16 cellular contexts compared by ENCODE assay signal in genomic region chr3:166844329-166844728, GRCh38.
DNase-seq lines count a peak whose midpoint lies in the region; ATAC-seq and TF ChIP-seq lines count a peak whose summit lies in the region.
"Had no signal": no experiment of that assay in that cellular context is flagged by ENCODE, and none has a peak within 500 bp of the region (broad histone marks: within the 10 kb centered on the region; RNA-seq: fewer than 3 reads in every experiment).

No MANE protein-coding gene starts in this region.

- intact Hi-C loops in PC-3 (cut with micrococcal nuclease): no loop called here
- intact Hi-C loops in activated naive CD4-positive, alpha-beta T cell treated with anti-CD3 and anti-CD28 coated beads for 36 hours (cut with micrococcal nuclease): no loop called here

- no peaks in the 10 kb centered on the region for H3K9me3 ChIP-seq in PC-3 (ENCODE audit: low read length)
- no peaks in the 10 kb centered on the region for H3K9me3 ChIP-seq in osteoblast (ENCODE audit: low read depth, low read length)
- H3K9me3 ChIP-seq: HAP-1 had no signal

- H3K27me3 Mint-ChIP-seq in activated naive CD4-positive, alpha-beta T cell treated with anti-CD3 and anti-CD28 coated beads for 36 hours (ENCODE audit: low read depth): no peaks in the 10 kb centered on the region
- H3K27me3 Mint-ChIP-seq: CD4-positive, alpha-beta memory T cell had no signal

- H3K4me1 ChIP-seq in PC-3 (ENCODE audit: insufficient read depth, low read length): no peaks in the 10 kb centered on the region
- H3K4me1 ChIP-seq in osteoblast (ENCODE audit: insufficient read depth, low read length): no peaks in the 10 kb centered on the region
- H3K4me1 ChIP-seq: HAP-1 had no signal

- H3K9ac ChIP-seq in PC-3 (ENCODE audit: low read length): no peak overlapping the region

- H3K36me3 ChIP-seq in PC-3 (ENCODE audit: low read depth, low read length): no peaks in the 10 kb centered on the region
- H3K36me3 ChIP-seq in osteoblast (ENCODE audit: insufficient read depth, low read length): no peaks in the 10 kb centered on the region
- H3K36me3 ChIP-seq: HAP-1 had no signal

- H3K4me2 ChIP-seq in PC-3 (ENCODE audit: low read length) (no peak overlapping the region), osteoblast (ENCODE audit: insufficient read depth, low read length) (no peak overlapping the region)

- H3F3A ChIP-seq in PC-3 (ENCODE audit: low read length, unreplicated experiment): no peaks in the 10 kb centered on the region

- H3K36me3 Mint-ChIP-seq in activated naive CD4-positive, alpha-beta T cell treated with anti-CD3 and anti-CD28 coated beads for 36 hours (ENCODE audit: low read depth): no peaks in the 10 kb centered on the region
- H3K36me3 Mint-ChIP-seq: CD4-positive, alpha-beta memory T cell had no signal

- H3K4me1 Mint-ChIP-seq in activated naive CD4-positive, alpha-beta T cell treated with anti-CD3 and anti-CD28 coated beads for 36 hours (ENCODE audit: low read depth): no peaks in the 10 kb centered on the region
- H3K4me1 Mint-ChIP-seq: CD4-positive, alpha-beta memory T cell had no signal

- H4K20me1 ChIP-seq in PC-3 (ENCODE audit: low read length): no peaks in the 10 kb centered on the region
- H4K20me1 ChIP-seq in osteoblast (ENCODE audit: insufficient read depth, low read length): no peaks in the 10 kb centered on the region

- peaks cover 12% of the 10 kb centered on the region for H3K9me3 Mint-ChIP-seq in activated naive CD4-positive, alpha-beta T cell treated with anti-CD3 and anti-CD28 coated beads for 36 hours

- no peak for ATAC-seq in PC-3

- BruUV-seq in PC-3 (replicated peaks; lab: Mats Ljungman, UMichigan): no TSS peak

- H3K79me2 ChIP-seq in PC-3 (ENCODE audit: low read length): no peaks in the 10 kb centered on the region
- H3K79me2 ChIP-seq in osteoblast (ENCODE audit: insufficient read depth, low read length): no peaks in the 10 kb centered on the region

- no peak overlapping the region for H3K27ac Mint-ChIP-seq in activated naive CD4-positive, alpha-beta T cell treated with anti-CD3 and anti-CD28 coated beads for 36 hours
- H3K27ac Mint-ChIP-seq: HFFc6 had no signal

- POLR2A ChIA-PET in PC-3 (lab: Charles Lee; ENCODE audit: unreplicated experiment): no interaction called here

- no peak overlapping the region for H3K4me3 Mint-ChIP-seq in activated naive CD4-positive, alpha-beta T cell treated with anti-CD3 and anti-CD28 coated beads for 36 hours
- H3K4me3 Mint-ChIP-seq: CD4-positive, alpha-beta memory T cell; HFFc6 had no signal

- H2AFZ ChIP-seq in PC-3 (ENCODE audit: low read length) (no peak overlapping the region), osteoblast (ENCODE audit: low read length) (no peak overlapping the region)

- no peaks in the 10 kb centered on the region for H3K9me2 ChIP-seq in PC-3 (replicated peaks; ENCODE audit: low read length)

- DNase-seq in HuH-7.5 (ENCODE audit: low spot score) (peak; percentile 3), PC-3 (peak; percentile 17), osteoblast (ENCODE audit: insufficient read length, low spot score, missing footprints) (peak; percentile 15), NCI-H1048 (lab: John Stamatoyannopoulos, UW) (no peak)
- no peak for DNase-seq in activated naive CD4-positive, alpha-beta T cell treated with anti-CD3 and anti-CD28 coated beads for 36 hours
- DNase-seq in effector CD4-positive, alpha-beta T cell: no peak
- DNase-seq: C1 segment of cervical spinal cord; Calu3; CD4-positive, alpha-beta memory T cell; COR-L47; DMS53; DMS79 treated with DMSO at 0.1 percent for 48 hours; GF-D8; GOT3; HFFc6 had no signal

- H3K4me3 ChIP-seq in PC-3 (ENCODE audit: low read length) (no peak overlapping the region), osteoblast (ENCODE audit: insufficient read depth, low read length) (no peak overlapping the region)
- H3K4me3 ChIP-seq: HAP-1 had no signal

- CTCF ChIA-PET in PC-3 (lab: Charles Lee): no interaction called here
- CTCF ChIA-PET in activated naive CD4-positive, alpha-beta T cell treated with anti-CD3 and anti-CD28 coated beads for 36 hours (lab: Charles Lee): no interaction called here

- no peaks in the 10 kb centered on the region for H3K27me3 ChIP-seq in PC-3 (ENCODE audit: low read length)
- H3K27me3 ChIP-seq in osteoblast (ENCODE audit: insufficient read depth, low read length): no peaks in the 10 kb centered on the region

- TF ChIP-seq CTCF in PC-3 (conservative IDR thresholded peaks at IDR 0.05; ENCODE audit: low read depth, low read length) (no peak), osteoblast (IDR thresholded peaks at IDR 0.05; ENCODE audit: extremely low read depth, low read depth, low read length) (no peak)

- H3K27ac ChIP-seq in PC-3 (ENCODE audit: low read length) (no peak overlapping the region), osteoblast (ENCODE audit: low read depth, low read length) (no peak overlapping the region)

Comparison
In these comparisons a context has a peak if more than half of its experiments do, and no peak if none do; other contexts are left out.
1. DNase-seq: peak in HuH-7.5 (single experiment), PC-3 (single experiment) and osteoblast (single experiment); none in activated naive CD4-positive, alpha-beta T cell treated with anti-CD3 and anti-CD28 coated beads for 36 hours (single experiment), effector CD4-positive, alpha-beta T cell (single experiment) and NCI-H1048 (single experiment).